28 cellular contexts compared by ENCODE assay signal in the genomic region with DNA sequence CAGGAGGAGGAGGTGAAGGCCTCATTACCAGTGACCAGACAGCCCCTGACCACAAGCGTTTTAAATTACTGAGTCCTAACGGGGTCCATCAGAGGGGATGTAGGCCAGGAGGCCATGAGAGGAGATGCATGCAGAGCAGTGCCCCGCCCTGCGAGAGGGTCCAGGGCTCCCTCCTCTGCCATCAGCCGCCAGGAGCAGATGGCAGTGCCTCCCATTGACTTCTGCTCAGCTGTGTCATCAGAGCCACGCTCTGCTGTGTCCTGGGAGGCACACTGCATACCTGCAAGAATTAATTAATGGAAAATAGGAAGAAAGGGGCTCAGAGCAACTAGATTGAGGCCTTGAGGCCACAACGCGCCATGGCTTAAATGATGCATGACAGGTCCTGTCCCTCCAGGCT.
"Had no signal": no experiment of that assay in that cellular context is flagged by ENCODE, and none has a peak within 500 bp of the region (broad histone marks: within the 10 kb centered on the region; RNA-seq: fewer than 3 reads in every experiment).

No MANE protein-coding gene starts in this region.

- H3K27me3 ChIP-seq: ascending aorta, body of pancreas had no signal

- H3K4me3 ChIP-seq: ascending aorta, body of pancreas, SK-N-MC had no signal

- H3K4me3 Mint-ChIP-seq: activated B cell treated with CpG ODN at 0.5 μM for 24 hours; activated CD4-positive, alpha-beta memory T cell treated with anti-CD3 and anti-CD28 coated beads for 36 hours; activated CD4-positive, alpha-beta T cell treated with anti-CD3 and anti-CD28 coated beads, Interleukin-2, amount 10 ng/mL, durations not matched to agents 7 days and 5 days; activated naive CD8-positive, alpha-beta T cell treated with anti-CD3 and anti-CD28 coated beads, Interleukin-2, amount 50 U/mL, for 24 hours; activated T-cell treated with anti-CD3 and anti-CD28 coated beads, Interleukin-2, amount 50 U/mL, for 4 hours; T-cell had no signal

- H3K36me3 Mint-ChIP-seq: activated CD4-positive, alpha-beta memory T cell treated with anti-CD3 and anti-CD28 coated beads for 36 hours; activated naive CD4-positive, alpha-beta T cell treated with anti-CD3 and anti-CD28 coated beads, Interleukin-2, amount 50 U/mL, for 72 hours; T-cell had no signal

- H3K9me3 ChIP-seq: ascending aorta, body of pancreas had no signal

- H3K36me3 ChIP-seq: ascending aorta had no signal

- H3K27me3 Mint-ChIP-seq: activated B cell treated with CpG ODN at 0.5 μM for 24 hours; activated CD4-positive, alpha-beta memory T cell treated with anti-CD3 and anti-CD28 coated beads for 36 hours; activated CD4-positive, alpha-beta T cell treated with anti-CD3 and anti-CD28 coated beads, Interleukin-2, amount 10 ng/mL, durations not matched to agents 7 days and 5 days; T-cell had no signal

- DNase-seq: activated B cell treated with CpG ODN at 0.5 μM for 24 hours; activated CD4-positive, alpha-beta memory T cell treated with anti-CD3 and anti-CD28 coated beads for 36 hours; activated CD4-positive, alpha-beta T cell treated with anti-CD3 and anti-CD28 coated beads for 1 hour; activated CD4-positive, alpha-beta T cell treated with anti-CD3 and anti-CD28 coated beads, Interleukin-2, amount 10 ng/mL, durations not matched to agents 7 days and 5 days; activated CD8-positive, alpha-beta memory T cell treated with anti-CD3 and anti-CD28 coated beads for 24 hours; activated effector memory CD4-positive, alpha-beta T cell treated with anti-CD3 and anti-CD28 coated beads, Interleukin-2, amount 50 U/mL, for 16 hours; activated naive CD4-positive, alpha-beta T cell treated with Interleukin-2 at 50 U/mL for 16 hours; activated naive CD8-positive, alpha-beta T cell treated with anti-CD3 and anti-CD28 coated beads, Interleukin-2, amount 50 U/mL, for 24 hours; activated T-cell treated with anti-CD3 and anti-CD28 coated beads, Interleukin-2, amount 50 U/mL, for 4 hours; amniotic stem cell; body of pancreas; central memory CD4-positive, alpha-beta T cell; NCI-H1092; NCI-H1417; NCI-H2081; NCI-H2227 treated with DMSO at 0.1 percent for 48 hours; NCI-H446 treated with DMSO at 0.1 percent for 48 hours; NCI-H526 treated with DMSO at 0.1 percent for 48 hours; NK-92 treated with Interleukin-12 subunit alpha and Interleukin-12 subunit beta, amount 100 ng/mL, for 24 hours; OCI-M1; RPMI8226; T-cell; T-helper 2 cell; T1000 had no signal

- H3K4me1 Mint-ChIP-seq: activated B cell treated with CpG ODN at 0.5 μM for 24 hours; activated CD4-positive, alpha-beta T cell treated with anti-CD3 and anti-CD28 coated beads, Interleukin-2, amount 10 ng/mL, durations not matched to agents 7 days and 5 days; activated naive CD8-positive, alpha-beta T cell treated with anti-CD3 and anti-CD28 coated beads, Interleukin-2, amount 50 U/mL, for 24 hours; T-cell had no signal

- H3K4me2 ChIP-seq: KMS-11 had no signal

- H3K9me3 Mint-ChIP-seq: activated B cell treated with CpG ODN at 0.5 μM for 24 hours; activated CD4-positive, alpha-beta memory T cell treated with anti-CD3 and anti-CD28 coated beads for 36 hours; activated naive CD4-positive, alpha-beta T cell treated with anti-CD3 and anti-CD28 coated beads, Interleukin-2, amount 50 U/mL, for 72 hours; activated naive CD8-positive, alpha-beta T cell treated with anti-CD3 and anti-CD28 coated beads, Interleukin-2, amount 50 U/mL, for 24 hours had no signal

- H3K27ac ChIP-seq: ascending aorta, body of pancreas, KMS-11, SK-N-MC had no signal

- H3K9ac ChIP-seq: KMS-11 had no signal

- H3K27ac Mint-ChIP-seq: activated B cell treated with CpG ODN at 0.5 μM for 24 hours; activated CD4-positive, alpha-beta memory T cell treated with anti-CD3 and anti-CD28 coated beads for 36 hours; activated CD4-positive, alpha-beta T cell treated with anti-CD3 and anti-CD28 coated beads, Interleukin-2, amount 10 ng/mL, durations not matched to agents 7 days and 5 days; activated naive CD4-positive, alpha-beta T cell treated with anti-CD3 and anti-CD28 coated beads, Interleukin-2, amount 50 U/mL, for 72 hours; activated naive CD8-positive, alpha-beta T cell treated with anti-CD3 and anti-CD28 coated beads, Interleukin-2, amount 50 U/mL, for 24 hours; T-cell had no signal

- H3K4me1 ChIP-seq: ascending aorta, body of pancreas had no signal
